Comparison of ENCODE assay signal across 26 cellular contexts in genomic region chrX:24221872-24222271, GRCh38.
"Had no signal": no experiment of that assay in that cellular context is flagged by ENCODE, and none has a peak within 500 bp of the region (broad histone marks: within the 10 kb centered on the region; RNA-seq: fewer than 3 reads in every experiment).

No MANE protein-coding gene starts in this region.

- H3K27me3 ChIP-seq: SJSA1 had no signal

- H3K36me3 ChIP-seq: SJSA1 had no signal

- DNase-seq: KBM-7, MV-4-11, NCI-H1048, NCI-H1105, NCI-H1417, NCI-H146, NCI-H1694 treated with DMSO at 0.1 percent for 48 hours, NCI-H1930, NCI-H2081, NCI-H2171, NCI-H226, NCI-H446, NCI-H510A, NCI-H524 treated with DMSO at 0.1 percent for 48 hours, NCI-H69, NCI-H774, Right ventricle myocardium superior, RPMI8226, SIG-M5, SW 1271, T-cell had no signal

- H3K4me3 ChIP-seq: SJSA1, SK-N-MC had no signal

- H3K4me3 Mint-ChIP-seq: IgD-negative memory B cell, T-cell had no signal

- H3K4me1 ChIP-seq: SJSA1 had no signal

- H3K27me3 Mint-ChIP-seq: IgD-negative memory B cell, T-cell had no signal

- ATAC-seq: T-cell had no signal

- H3K27ac ChIP-seq: HL-60, SJSA1, SK-N-MC had no signal

- FAIRE-seq: RCC 7860 had no signal

- H3K9me3 ChIP-seq: SJSA1 had no signal

- H3K4me1 Mint-ChIP-seq: T-cell had no signal

- H3K27ac Mint-ChIP-seq: IgD-negative memory B cell, T-cell had no signal

- H3K36me3 Mint-ChIP-seq: T-cell had no signal
